Comparison of ENCODE assay signal across 24 cellular contexts in genomic region chr7:155674556-155674955, GRCh38. TPM values are rescaled to one million over a fixed set of nuclear protein-coding genes. Genes with fewer than 3 reads are reported as not detected.
DNase-seq lines count a peak whose midpoint lies in the region; ATAC-seq and TF ChIP-seq lines count a peak whose summit lies in the region.
"Had no signal": no experiment of that assay in that cellular context is flagged by ENCODE, and none has a peak within 500 bp of the region (broad histone marks: within the 10 kb centered on the region; RNA-seq: fewer than 3 reads in every experiment).

No MANE protein-coding gene starts in this region.

- BruUV-seq in HCT116 (replicated peaks; lab: Mats Ljungman, UMichigan) = TSS peak; percentile 16

- peaks cover 92% of the 10 kb centered on the region for H3K79me2 ChIP-seq in HCT116 (ENCODE audit: insufficient read depth, low read length)
- H3K79me2 ChIP-seq in osteoblast (ENCODE audit: insufficient read depth, low read length) = peaks cover 82% of the 10 kb centered on the region

- H3K36me3 ChIP-seq in HCT116 (ENCODE audit: control insufficient read depth in 1 of 2, insufficient read depth in 2 of 2, low read length in 2 of 2) (0 out of 4 replicates have a peak, but pooled peaks cover 0 to 2% of the 10 kb centered on the region in 2 experiments), osteoblast (ENCODE audit: insufficient read depth, low read length) (peaks cover 5% of the 10 kb centered on the region)

- H3K4me1 ChIP-seq in HCT116 (ENCODE audit: control insufficient read depth in 1 of 2, insufficient read depth in 2 of 2, low read length in 2 of 2) = no peaks in the 10 kb centered on the region
- peaks cover 27% of the 10 kb centered on the region for H3K4me1 ChIP-seq in osteoblast (ENCODE audit: insufficient read depth, low read length)

- H3K9me3 ChIP-seq in HCT116 (ENCODE audit: control insufficient read depth in 1 of 2, insufficient read depth in 1 of 2, low read depth in 1 of 2, low read length in 2 of 2) (no peaks in the 10 kb centered on the region), osteoblast (ENCODE audit: low read depth, low read length) (no peaks in the 10 kb centered on the region)

- no peak for TF ChIP-seq RAD21 in HCT116 (IDR thresholded peaks at IDR 0.05; ENCODE audit: low read depth)

- H4K20me1 ChIP-seq in HCT116 (ENCODE audit: insufficient read depth) (0 out of 2 replicates have a peak, but pooled peaks cover 3% of the 10 kb centered on the region), osteoblast (ENCODE audit: insufficient read depth, low read length) (peaks cover 34% of the 10 kb centered on the region)

- RAD21 ChIA-PET in HCT116 (lab: Charles Lee; ENCODE audit: low non-redundant PET in 1 of 2, low total read pairs in 2 of 2, uncharacterized antibody in 2 of 2, unreplicated experiment in 2 of 2) = no interaction called here

- H2AFZ ChIP-seq in HCT116 (ENCODE audit: low read depth, low read length, poor library complexity, severe bottlenecking) (no peak overlapping the region), osteoblast (ENCODE audit: low read length) (no peak overlapping the region)

- no peak for DNase-seq in HCT116 (ENCODE audit: low read depth, low spot score)
- DNase-seq in brain pericyte (ENCODE audit: low read depth, low spot score) = peak; percentile 22
- peak; percentile 29 for DNase-seq in fibroblast of pulmonary artery (ENCODE audit: low read depth)
- no peak for DNase-seq in osteoblast (ENCODE audit: insufficient read length, low spot score, missing footprints)
- DNase-seq in NCI-H748 treated with DMSO at 0.1 percent for 48 hours (lab: John Stamatoyannopoulos, UW) = no peak
- DNase-seq: CD8-positive, alpha-beta memory T cell; DMS153; DND-41; IMR-90; NCI-H1092; NCI-H1417 treated with DMSO at 0.1 percent for 48 hours; NCI-H1694 treated with DMSO at 0.1 percent for 48 hours; NCI-H2081; NCI-H2171; NCI-H226; NCI-H524; NCI-H82; Right ventricle myocardium superior; RPMI8226 had no signal

- ATAC-seq in HCT116 (no peak), HG03025 (IDR thresholded peaks at IDR 0.05; ENCODE audit: low FRiP score, unreplicated experiment) (no peak), HG03097 (IDR thresholded peaks at IDR 0.05; ENCODE audit: low FRiP score, unreplicated experiment) (no peak), HG02759 (IDR thresholded peaks at IDR 0.05; ENCODE audit: unreplicated experiment) (no peak)

- TF ChIP-seq POLR2A in HCT116 (IDR thresholded peaks at IDR 0.05; ENCODE audit: borderline replicate concordance, extremely low read depth, insufficient read depth, insufficient read length) = no peak

- TF ChIP-seq CTCF in HCT116 (IDR thresholded peaks at IDR 0.05 in 2 of 3, conservative IDR thresholded peaks at IDR 0.05 in 1 of 3; ENCODE audit: borderline replicate concordance in 1 of 3, insufficient read depth in 1 of 3, low read depth in 2 of 3, low read length in 2 of 3) (no peak), fibroblast of pulmonary artery (IDR thresholded peaks at IDR 0.05; ENCODE audit: low read length, missing control alignments) (no peak), osteoblast (IDR thresholded peaks at IDR 0.05; ENCODE audit: extremely low read depth, low read depth, low read length) (no peak)

- CTCF ChIA-PET in HCT116 (lab: Charles Lee) = no interaction called here

- intact Hi-C loops in HCT116 (cut with micrococcal nuclease) = no loop called here

- POLR2A ChIA-PET in HCT116 (lab: Charles Lee) = no interaction called here

- H3K9me2 ChIP-seq in HCT116 (ENCODE audit: insufficient read depth) = no peaks in the 10 kb centered on the region

- H3K4me3 ChIP-seq in HCT116 (replicated peaks in 1 of 2; ENCODE audit: low read depth in 1 of 2, low read length in 2 of 2) = no peak overlapping the region
- no peak overlapping the region for H3K4me3 ChIP-seq in fibroblast of pulmonary artery (replicated peaks; ENCODE audit: low read depth, low read length)
- no peak overlapping the region for H3K4me3 ChIP-seq in osteoblast (ENCODE audit: insufficient read depth, low read length)

- H3K27me3 ChIP-seq in HCT116 (ENCODE audit: insufficient read depth, low read length) (no peaks in the 10 kb centered on the region), osteoblast (ENCODE audit: insufficient read depth, low read length) (no peaks in the 10 kb centered on the region)

- H3K4me2 ChIP-seq in HCT116 (ENCODE audit: low read length) = no peak overlapping the region
- peak overlapping the region; percentile 12 for H3K4me2 ChIP-seq in osteoblast (ENCODE audit: insufficient read depth, low read length)
- H3K4me2 ChIP-seq: KMS-11 had no signal

- H3K27ac ChIP-seq in HCT116 (ENCODE audit: low read depth, low read length) (no peak overlapping the region), osteoblast (ENCODE audit: low read depth, low read length) (no peak overlapping the region)
- H3K27ac ChIP-seq: C4-2B, KMS-11 had no signal

- no peak overlapping the region for H3K9ac ChIP-seq in HCT116 (ENCODE audit: low read length)
- H3K9ac ChIP-seq: KMS-11 had no signal

TF ChIP-seq in HCT116, 20 proteins besides CTCF, POLR2A, EP300 and RAD21:
- TF ChIP-seq EZH2phosphoT487 (IDR thresholded peaks at IDR 0.05; ENCODE audit: borderline replicate concordance) (no peak), ELF1 (IDR thresholded peaks at IDR 0.05; ENCODE audit: borderline replicate concordance, low read depth) (no peak), FOSL1 (IDR thresholded peaks at IDR 0.05; ENCODE audit: low read depth) (no peak), EGR1 (IDR thresholded peaks at IDR 0.05; ENCODE audit: low read depth) (no peak), JUND (IDR thresholded peaks at IDR 0.05) (no peak), SRF (IDR thresholded peaks at IDR 0.05; ENCODE audit: low read depth) (no peak), POLR2AphosphoS5 (IDR thresholded peaks at IDR 0.05; ENCODE audit: low read depth, low read length) (no peak), ZBTB33 (IDR thresholded peaks at IDR 0.05; ENCODE audit: extremely low read depth, insufficient replicate concordance, low read length) (no peak), CBX3 (IDR thresholded peaks at IDR 0.05; ENCODE audit: low read depth) (no peak), CEBPB (IDR thresholded peaks at IDR 0.05; ENCODE audit: low read depth) (no peak), EZH2 (IDR thresholded peaks at IDR 0.05) (no peak), SP1 (IDR thresholded peaks at IDR 0.05; ENCODE audit: low read depth) (no peak), YY1 (IDR thresholded peaks at IDR 0.05; ENCODE audit: extremely low read depth, insufficient replicate concordance, low read depth, low read length) (no peak)

RNA-seq across cellular contexts. Expression of gene RBM33, which starts 30.1 kb away (rescaled TPM):
- 64.3 TPM for total RNA-seq in HCT116 (2021; ENCODE audit: unreplicated experiment)
- polyA plus RNA-seq in HCT116 (2012) = 24.9 and 29.9 TPM in 2 replicates
- total RNA-seq in osteoblast = 25.0 and 27.5 TPM in 2 replicates

Comparison
In these comparisons a context has a peak if more than half of its experiments do, and no peak if none do; other contexts are left out.
1. DNase-seq: peak in brain pericyte (single experiment) and fibroblast of pulmonary artery (single experiment); none in HCT116 (single experiment), osteoblast (single experiment) and NCI-H748 treated with DMSO at 0.1 percent for 48 hours (single experiment).